Comparison of ENCODE assay signal across 23 cellular contexts in genomic region chr2:72057308-72057707, GRCh38.
"Had no signal": no experiment of that assay in that cellular context is flagged by ENCODE, and none has a peak within 500 bp of the region (broad histone marks: within the 10 kb centered on the region; RNA-seq: fewer than 3 reads in every experiment).

No MANE protein-coding gene starts in this region.

- FAIRE-seq: keratinocyte had no signal

- DNase-seq: effector memory CD8-positive, alpha-beta T cell; gastrocnemius medialis; heart right ventricle; immature natural killer cell; left lung; lower lobe of right lung; natural killer cell; nucleus accumbens; ovary; sigmoid colon; stimulated activated CD4-positive, alpha-beta T cell treated with anti-CD3 and anti-CD28 coated beads, Interleukin-2, amount 100 ng/mL, for 24 hours; stimulated activated CD4-positive, alpha-beta T cell treated with anti-CD3 and anti-CD28 coated beads, Interleukin-4, amount 100 ng/mL, for 4 hours; stimulated activated naive B cell treated with anti-CD40 and anti-IgM and Interleukin-4, amounts not matched to agents 10 μg/mL and 1 μg/mL and 100 μg/mL, for 72 hours; stomach; substantia nigra; transverse colon had no signal

- H2AFZ ChIP-seq: neural progenitor cell had no signal

- H3K9me3 ChIP-seq: esophagus muscularis mucosa, gastrocnemius medialis, left lung, lower lobe of right lung, ovary, right atrium auricular region, sigmoid colon, stomach, thoracic aorta, transverse colon had no signal

- H3K27me3 ChIP-seq: esophagus muscularis mucosa, gastrocnemius medialis, left lung, neural progenitor cell, ovary, right atrium auricular region, sigmoid colon, transverse colon had no signal

- H3K4me3 ChIP-seq: esophagus muscularis mucosa, gastrocnemius medialis, heart right ventricle, left lung, lower lobe of right lung, neural progenitor cell, ovary, right atrium auricular region, sigmoid colon, skin epidermis, stomach, thoracic aorta, transverse colon had no signal

- H3K4me1 ChIP-seq: esophagus muscularis mucosa, gastrocnemius medialis, heart right ventricle, left lung, neural progenitor cell, right atrium auricular region, sigmoid colon, stomach, transverse colon had no signal

- H3K9ac ChIP-seq: neural progenitor cell had no signal

- H3K36me3 ChIP-seq: esophagus muscularis mucosa, gastrocnemius medialis, heart right ventricle, left lung, lower lobe of right lung, neural progenitor cell, ovary, right atrium auricular region, sigmoid colon, stomach, thoracic aorta, transverse colon had no signal

- H3K27ac ChIP-seq: epithelial cell of prostate, esophagus muscularis mucosa, gastrocnemius medialis, heart right ventricle, left lung, lower lobe of right lung, neural progenitor cell, ovary, right atrium auricular region, sigmoid colon, skin epidermis, stomach, thoracic aorta, transverse colon had no signal

- H3K4me2 ChIP-seq: neural progenitor cell had no signal
